16 cellular contexts compared by ENCODE assay signal in the genomic region with DNA sequence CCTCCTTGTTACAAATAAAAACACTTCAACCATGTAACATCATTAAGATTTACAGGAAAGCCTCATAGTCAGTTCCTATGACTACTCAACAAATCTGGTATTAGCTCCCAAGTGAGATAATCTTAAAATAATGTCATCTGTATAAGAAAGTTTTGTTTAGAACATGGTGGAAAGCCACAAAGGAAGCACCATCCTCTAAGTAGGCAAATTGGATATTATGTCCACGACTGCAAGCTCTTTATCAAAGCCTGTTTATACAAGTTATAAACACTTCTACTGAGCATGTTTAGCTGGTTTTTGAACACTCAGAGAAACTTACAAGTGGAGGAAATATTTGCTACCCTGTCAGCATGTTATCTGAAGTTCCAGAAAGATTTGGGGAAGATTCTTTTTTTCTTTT.
DNase-seq lines count a peak whose midpoint lies in the region; ATAC-seq and TF ChIP-seq lines count a peak whose summit lies in the region.
"Had no signal": no experiment of that assay in that cellular context is flagged by ENCODE, and none has a peak within 500 bp of the region (broad histone marks: within the 10 kb centered on the region; RNA-seq: fewer than 3 reads in every experiment).

No MANE protein-coding gene starts in this region.

- intact Hi-C loops in IMR-90 (cut with micrococcal nuclease) (loop anchor here (2.0 to 5.0 kb wide), 2 partner anchors 40 to 350 kb away; partner anchors contain the start of gene ARL4A), left ventricle myocardium superior (cut with micrococcal nuclease) (no loop called here)

- peaks cover 2% of the 10 kb centered on the region for H3K9me1 ChIP-seq in IMR-90 (ENCODE audit: insufficient read depth, low read length)

- H3K9ac ChIP-seq in IMR-90 (ENCODE audit: low read depth, low read length), result no peak overlapping the region
- no peak overlapping the region for H3K9ac ChIP-seq in fibroblast of lung (ENCODE audit: insufficient read depth, low read length)
- no peak overlapping the region for H3K9ac ChIP-seq in smooth muscle cell (ENCODE audit: low read depth)
- H3K9ac ChIP-seq: BLaER1 treated with 17β-estradiol and CSF1 and Interleukin-3, amounts not matched to agents 10 nM and 100 nM had no signal

- no peak overlapping the region for H4K91ac ChIP-seq in IMR-90 (ENCODE audit: insufficient read depth, low read depth, low read length)

- TF ChIP-seq CTCF in AG04450 (IDR thresholded peaks at IDR 0.05; ENCODE audit: low read depth, low read length) (no peak), IMR-90 (conservative IDR thresholded peaks at IDR 0.05; ENCODE audit: low read depth, low read length) (no peak), fibroblast of lung (conservative IDR thresholded peaks at IDR 0.05 in 1 of 2, IDR thresholded peaks at IDR 0.05 in 1 of 2; ENCODE audit: low read depth in 1 of 2, low read length in 2 of 2) (no peak), smooth muscle cell (IDR thresholded peaks at IDR 0.05; ENCODE audit: borderline replicate concordance, insufficient read depth, poor library complexity, severe bottlenecking) (no peak), RWPE1 (conservative IDR thresholded peaks at IDR 0.05; ENCODE audit: low read depth) (no peak)

- no peak overlapping the region for H2AK9ac ChIP-seq in IMR-90 (replicated peaks; ENCODE audit: low read depth, low read length, poor library complexity)

- TF ChIP-seq RAD21 in IMR-90 (IDR thresholded peaks at IDR 0.05; ENCODE audit: low read length), result no peak

- in situ Hi-C loops in IMR-90 (cut with MboI; ENCODE audit: low sequenced_read_pairs), result no loop called here

- H2BK120ac ChIP-seq in IMR-90 (ENCODE audit: low read depth, low read length), result 0 out of 2 replicates have a peak overlapping the region, but pooled peaks have one; percentile 61

- H3F3A ChIP-seq in smooth muscle cell (ENCODE audit: low read depth), result no peaks in the 10 kb centered on the region

- no peaks in the 10 kb centered on the region for H3K36me3 Mint-ChIP-seq in T-helper 17 cell (ENCODE audit: low read depth)
- H3K36me3 Mint-ChIP-seq: CD8-positive, alpha-beta T cell had no signal

- no peak overlapping the region for H3K56ac ChIP-seq in IMR-90 (ENCODE audit: extremely low read depth, insufficient read depth, low read length)

- peaks cover 6% of the 10 kb centered on the region for H3K27me3 Mint-ChIP-seq in T-helper 17 cell

- BruUV-seq in IMR-90 (replicated peaks; lab: Mats Ljungman, UMichigan), result no TSS peak

- H2AFZ ChIP-seq in IMR-90 (replicated peaks; ENCODE audit: low read length, poor library complexity), result no peak overlapping the region
- no peak overlapping the region for H2AFZ ChIP-seq in fibroblast of lung (ENCODE audit: low read length)
- H2AFZ ChIP-seq in smooth muscle cell (ENCODE audit: low read depth), result no peak overlapping the region

- H2BK15ac ChIP-seq in IMR-90 (ENCODE audit: low read depth, low read length), result no peak overlapping the region

- WGBS in IMR-90 (ENCODE audit: extremely low coverage in 2 of 2, insufficient read length in 1 of 2), 2 experiments, result no CpG with 5 or more reads among the region's 1 CpG
- WGBS in smooth muscle cell (ENCODE audit: low lambda C conversion rate), result 9% methylated on average over 1 of the region's 1 CpG

- no peaks in the 10 kb centered on the region for H3K79me1 ChIP-seq in IMR-90 (ENCODE audit: low read depth in 1 of 2, low read length in 2 of 2)

- CTCF ChIA-PET in AG04450 (lab: Charles Lee) (interaction anchor here (0.6 to 1.6 kb wide), 3 partner anchors 29 to 350 kb away, joined by 3 to 6 read pairs (median 4); partner anchors contain the start of gene ARL4A), IMR-90 (lab: Yijun Ruan, JAX) (interaction anchor here (0.6 to 1.1 kb wide), 2 partner anchors 108 to 350 kb away, joined by 3 read pairs; partner anchors contain the start of gene ARL4A), RWPE1 (lab: Yijun Ruan, JAX) (interaction anchor here (0.6 to 0.8 kb wide), 2 partner anchors 29 to 413 kb away, joined by 3 to 5 read pairs; no protein-coding TSS in a partner anchor)

- no peak overlapping the region for H3K27ac Mint-ChIP-seq in T-helper 17 cell
- H3K27ac Mint-ChIP-seq: B cell; CD8-positive, alpha-beta T cell; H9 had no signal

- H2BK5ac ChIP-seq in IMR-90 (ENCODE audit: low read depth, low read length, poor library complexity, severe bottlenecking), result peak overlapping the region; percentile 82

- H3K9me3 ChIP-seq in AG04450 (ENCODE audit: control insufficient read depth, insufficient read depth, low read length) (peaks cover 3% of the 10 kb centered on the region; the same call in 1 of the 2 replicates), IMR-90 (ENCODE audit: control insufficient read depth, insufficient read depth, low read length) (peaks cover 2% of the 10 kb centered on the region), fibroblast of lung (ENCODE audit: control insufficient read depth, insufficient read depth, low read depth, low read length) (no peaks in the 10 kb centered on the region), smooth muscle cell (replicated peaks; ENCODE audit: low read depth) (no peaks in the 10 kb centered on the region), T-helper 17 cell (ENCODE audit: control insufficient read depth, low read length, poor library complexity, severe bottlenecking) (no peaks in the 10 kb centered on the region)
- H3K9me3 ChIP-seq: BLaER1 treated with 17β-estradiol and CSF1 and Interleukin-3, amounts not matched to agents 10 nM and 100 nM had no signal

- no peak overlapping the region for H3K23ac ChIP-seq in IMR-90 (ENCODE audit: low read depth, low read length)

- H4K20me1 ChIP-seq in IMR-90 (ENCODE audit: insufficient read depth, low read length) (no peaks in the 10 kb centered on the region), fibroblast of lung (ENCODE audit: control insufficient read depth, extremely low read depth, insufficient read depth, low read length) (no peaks in the 10 kb centered on the region), smooth muscle cell (ENCODE audit: low read depth) (no peaks in the 10 kb centered on the region)
- H4K20me1 ChIP-seq: BLaER1 treated with 17β-estradiol and CSF1 and Interleukin-3, amounts not matched to agents 10 nM and 100 nM had no signal

- H3K4me1 Mint-ChIP-seq in T-helper 17 cell, result no peaks in the 10 kb centered on the region

- no peak overlapping the region for H4K5ac ChIP-seq in IMR-90 (ENCODE audit: low read depth, low read length)

- H3K4me1 ChIP-seq in IMR-90 (ENCODE audit: control insufficient read depth, insufficient read depth, low read length) (peaks cover 7% of the 10 kb centered on the region), fibroblast of lung (ENCODE audit: control insufficient read depth, extremely low read depth, insufficient read depth, low read length) (no peaks in the 10 kb centered on the region), smooth muscle cell (ENCODE audit: low read depth) (peaks cover 16% of the 10 kb centered on the region)
- H3K4me1 ChIP-seq: BLaER1 treated with 17β-estradiol and CSF1 and Interleukin-3, amounts not matched to agents 10 nM and 100 nM had no signal

- H2BK20ac ChIP-seq in IMR-90 (ENCODE audit: low read depth, low read length), result no peak overlapping the region

- H3K4me2 ChIP-seq in IMR-90 (ENCODE audit: low read depth, low read length) (0 out of 2 replicates have a peak overlapping the region, but pooled peaks have one; percentile 24), fibroblast of lung (ENCODE audit: extremely low read depth, insufficient read depth, low read length) (no peak overlapping the region), smooth muscle cell (peak overlapping the region; percentile 1)
- H3K4me2 ChIP-seq: BLaER1 treated with 17β-estradiol and CSF1 and Interleukin-3, amounts not matched to agents 10 nM and 100 nM had no signal

- DNase-seq in AG04450 (ENCODE audit: low read depth, low spot score) (peak; percentile 74), IMR-90 (peak; percentile 94), fibroblast of lung (ENCODE audit: low read depth in 2 of 2) (peak; percentile 41 to 85), smooth muscle cell (lab: John Stamatoyannopoulos, UW; ENCODE audit: unreplicated experiment) (no peak), left ventricle myocardium superior (no peak), T-helper 17 cell (no peak), RWPE1 (ENCODE audit: low spot score) (no peak)
- DNase-seq: 8988T; Calu3; CD8-positive, alpha-beta T cell; DMS79 treated with DMSO at 0.1 percent for 48 hours; GF-D8; GOT3; H9 had no signal

- no peak overlapping the region for H3K4me3 ChIP-seq in AG04450 (ENCODE audit: low read depth, low read length)
- H3K4me3 ChIP-seq in IMR-90 (ENCODE audit: insufficient read depth, low read depth, low read length), result no peak overlapping the region
- H3K4me3 ChIP-seq in fibroblast of lung (replicated peaks in 1 of 4; ENCODE audit: control extremely low read depth in 1 of 4, insufficient read depth in 1 of 4, low read depth in 3 of 4, low read length in 4 of 4), result no peak overlapping the region
- no peak overlapping the region for H3K4me3 ChIP-seq in smooth muscle cell
- H3K4me3 ChIP-seq: BLaER1 treated with 17β-estradiol and CSF1 and Interleukin-3, amounts not matched to agents 10 nM and 100 nM had no signal

- H3K4me3 Mint-ChIP-seq in T-helper 17 cell, result no peak overlapping the region
- H3K4me3 Mint-ChIP-seq: B cell; CD8-positive, alpha-beta T cell; H9 had no signal

- ATAC-seq in IMR-90 (ENCODE audit: low read depth), result peak; percentile 91
- ATAC-seq in left ventricle myocardium superior, result no peak
- no peak for ATAC-seq in T-helper 17 cell
- ATAC-seq: CD8-positive, alpha-beta T cell had no signal

- dilution Hi-C loops in IMR-90 (cut with HindIII; ENCODE audit: low sequenced_read_pairs, unreplicated experiment), result no loop called here

- H3K18ac ChIP-seq in IMR-90 (ENCODE audit: low read depth, low read length), result no peak overlapping the region

- no peak overlapping the region for H3K27ac ChIP-seq in AG04450 (ENCODE audit: low read depth, low read length)
- peak overlapping the region; percentile 24; the same call in 1 of the 2 replicates for H3K27ac ChIP-seq in IMR-90 (ENCODE audit: insufficient read depth, low read length)
- no peak overlapping the region for H3K27ac ChIP-seq in fibroblast of lung (ENCODE audit: insufficient read depth, low read length)
- H3K27ac ChIP-seq in smooth muscle cell (ENCODE audit: low read depth), result peak overlapping the region; percentile 33
- no peak overlapping the region for H3K27ac ChIP-seq in RWPE1
- H3K27ac ChIP-seq: BLaER1 treated with 17β-estradiol and CSF1 and Interleukin-3, amounts not matched to agents 10 nM and 100 nM had no signal

- no peak overlapping the region for H3K14ac ChIP-seq in IMR-90 (replicated peaks; ENCODE audit: low read depth, low read length)

- POLR2A ChIA-PET in AG04450 (lab: Yijun Ruan, JAX) (interaction anchor here (0.7 to 1.5 kb wide), 8 partner anchors 13 to 341 kb away, joined by 3 to 6 read pairs (median 4); no protein-coding TSS in a partner anchor), IMR-90 (lab: Charles Lee; ENCODE audit: unreplicated experiment) (interaction anchor here (0.6 kb wide), 1 partner anchor 95 kb away, joined by 3 read pairs; no protein-coding TSS in a partner anchor), RWPE1 (lab: Yijun Ruan, JAX; ENCODE audit: low non-redundant PET) (no interaction called here)

- no peak overlapping the region; a peak in 1 of 4 replicates for H4K8ac ChIP-seq in IMR-90 (ENCODE audit: low read depth in 2 of 2, low read length in 2 of 2)

- H2AK5ac ChIP-seq in IMR-90 (ENCODE audit: low read depth, low read length), result no peak overlapping the region

- H3K79me2 ChIP-seq in fibroblast of lung (ENCODE audit: control insufficient read depth, insufficient read depth, low read length) (no peaks in the 10 kb centered on the region), smooth muscle cell (ENCODE audit: low read depth) (no peaks in the 10 kb centered on the region)

- H3K36me3 ChIP-seq in IMR-90 (ENCODE audit: control insufficient read depth, insufficient read depth, low read length) (no peaks in the 10 kb centered on the region), fibroblast of lung (ENCODE audit: control insufficient read depth, insufficient read depth, low read length) (no peaks in the 10 kb centered on the region), smooth muscle cell (ENCODE audit: low read depth) (no peaks in the 10 kb centered on the region)
- H3K36me3 ChIP-seq: BLaER1 treated with 17β-estradiol and CSF1 and Interleukin-3, amounts not matched to agents 10 nM and 100 nM had no signal

- TF ChIP-seq POLR2A in IMR-90 (IDR thresholded peaks at IDR 0.05; ENCODE audit: low read depth, low read length), result no peak

- H3K27me3 ChIP-seq in AG04450 (ENCODE audit: control insufficient read depth, insufficient read depth, low read length) (no peaks in the 10 kb centered on the region), IMR-90 (ENCODE audit: control insufficient read depth, insufficient read depth, low read length) (no peaks in the 10 kb centered on the region), fibroblast of lung (ENCODE audit: control insufficient read depth, insufficient read depth, low read length) (no peaks in the 10 kb centered on the region), smooth muscle cell (ENCODE audit: low read depth) (no peaks in the 10 kb centered on the region)
- H3K27me3 ChIP-seq: BLaER1 treated with 17β-estradiol and CSF1 and Interleukin-3, amounts not matched to agents 10 nM and 100 nM had no signal

- peak overlapping the region; percentile 42; the same call in 1 of the 2 replicates for H3K4ac ChIP-seq in IMR-90 (ENCODE audit: low read depth, low read length)

Comparison
In these comparisons a context has a peak if more than half of its experiments do, and no peak if none do; other contexts are left out.
1. DNase-seq: peak in AG04450 (single experiment), IMR-90 (single experiment) and fibroblast of lung (2 of 2); none in smooth muscle cell (single experiment), left ventricle myocardium superior (single experiment), T-helper 17 cell (0 of 3) and RWPE1 (single experiment).
2. H3K27ac ChIP-seq: peak in IMR-90 (single experiment) and smooth muscle cell (single experiment); none in AG04450 (single experiment), fibroblast of lung (single experiment) and RWPE1 (single experiment).